Comparison of ENCODE assay signal across 1 cellular context in the genomic region with DNA sequence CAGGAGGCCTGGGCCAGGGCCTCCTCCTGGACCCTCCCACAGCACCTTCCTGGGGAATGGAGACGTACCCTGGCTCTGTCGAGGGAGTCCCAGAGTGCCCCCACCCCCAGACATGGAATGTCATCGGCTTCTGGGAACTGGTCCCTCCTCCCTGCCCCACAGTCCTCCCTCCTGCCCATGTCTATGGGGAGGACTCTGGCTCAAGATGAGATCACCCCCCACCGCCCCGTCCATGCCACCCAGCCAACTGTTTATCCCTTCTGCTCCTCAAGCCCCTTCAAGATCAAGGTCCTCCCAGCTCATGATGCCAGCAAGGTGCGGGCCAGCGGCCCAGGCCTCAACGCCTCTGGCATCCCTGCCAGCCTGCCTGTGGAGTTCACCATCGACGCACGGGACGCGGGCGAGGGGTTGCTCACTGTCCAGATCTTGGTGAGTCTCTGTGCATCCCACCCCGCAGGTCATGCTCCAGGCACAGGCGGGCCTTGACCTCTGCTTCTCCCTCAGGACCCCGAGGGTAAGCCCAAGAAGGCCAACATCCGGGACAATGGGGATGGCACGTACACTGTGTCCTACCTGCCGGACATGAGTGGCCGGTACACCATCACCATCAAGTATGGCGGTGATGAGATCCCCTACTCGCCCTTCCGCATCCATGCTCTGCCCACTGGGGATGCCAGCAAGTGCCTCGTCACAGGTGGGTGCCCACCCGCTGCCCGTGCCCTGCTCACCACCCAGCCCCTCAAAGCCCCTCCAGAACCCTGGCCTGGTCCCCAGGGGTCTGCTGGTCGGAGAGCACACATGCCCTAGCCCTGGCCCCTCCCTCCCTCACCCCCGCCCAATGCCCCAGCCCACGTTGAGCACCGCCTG.
TF ChIP-seq lines count a peak whose summit lies in the region.

No MANE protein-coding gene starts in this region.

TF ChIP-seq in IMR-90, 13 proteins besides CTCF, POLR2A, EP300 and RAD21:
- TF ChIP-seq MAZ (IDR thresholded peaks at IDR 0.05; ENCODE audit: borderline replicate concordance, low read depth, low read length) = no peak
- TF ChIP-seq CEBPB (IDR thresholded peaks at IDR 0.05; ENCODE audit: low read depth, low read length) = no peak
- no peak for TF ChIP-seq RCOR1 (IDR thresholded peaks at IDR 0.05; ENCODE audit: insufficient replicate concordance, low read length)
- TF ChIP-seq SMC3 (IDR thresholded peaks at IDR 0.05; ENCODE audit: low read depth, low read length) = no peak
- TF ChIP-seq NFE2L2 (IDR thresholded peaks at IDR 0.05; ENCODE audit: low read depth, low read length) = no peak
- no peak for TF ChIP-seq RFX5 (IDR thresholded peaks at IDR 0.05; ENCODE audit: low read depth, low read length)
- TF ChIP-seq, protein P1, sequence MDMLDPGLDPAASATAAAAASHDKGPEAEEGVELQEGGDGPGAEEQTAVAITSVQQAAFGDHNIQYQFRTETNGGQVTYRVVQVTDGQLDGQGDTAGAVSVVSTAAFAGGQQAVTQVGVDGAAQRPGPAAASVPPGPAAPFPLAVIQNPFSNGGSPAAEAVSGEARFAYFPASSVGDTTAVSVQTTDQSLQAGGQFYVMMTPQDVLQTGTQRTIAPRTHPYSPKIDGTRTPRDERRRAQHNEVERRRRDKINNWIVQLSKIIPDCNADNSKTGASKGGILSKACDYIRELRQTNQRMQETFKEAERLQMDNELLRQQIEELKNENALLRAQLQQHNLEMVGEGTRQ (IDR thresholded peaks at IDR 0.05; ENCODE audit: low read depth, low read length) = no peak
- no peak for TF ChIP-seq MXI1 (IDR thresholded peaks at IDR 0.05; ENCODE audit: borderline replicate concordance, low read depth, low read length)
- TF ChIP-seq FOS (IDR thresholded peaks at IDR 0.05; ENCODE audit: low read depth, low read length) = no peak
- no peak for TF ChIP-seq CHD1 (IDR thresholded peaks at IDR 0.05; ENCODE audit: low read depth, low read length)
- no peak for TF ChIP-seq MAFK (IDR thresholded peaks at IDR 0.05; ENCODE audit: low read depth, low read length)
- TF ChIP-seq, protein P2, sequence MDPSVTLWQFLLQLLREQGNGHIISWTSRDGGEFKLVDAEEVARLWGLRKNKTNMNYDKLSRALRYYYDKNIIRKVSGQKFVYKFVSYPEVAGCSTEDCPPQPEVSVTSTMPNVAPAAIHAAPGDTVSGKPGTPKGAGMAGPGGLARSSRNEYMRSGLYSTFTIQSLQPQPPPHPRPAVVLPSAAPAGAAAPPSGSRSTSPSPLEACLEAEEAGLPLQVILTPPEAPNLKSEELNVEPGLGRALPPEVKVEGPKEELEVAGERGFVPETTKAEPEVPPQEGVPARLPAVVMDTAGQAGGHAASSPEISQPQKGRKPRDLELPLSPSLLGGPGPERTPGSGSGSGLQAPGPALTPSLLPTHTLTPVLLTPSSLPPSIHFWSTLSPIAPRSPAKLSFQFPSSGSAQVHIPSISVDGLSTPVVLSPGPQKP (IDR thresholded peaks at IDR 0.05; ENCODE audit: borderline replicate concordance, low read depth, low read length) = no peak
- no peak for TF ChIP-seq BHLHE40 (IDR thresholded peaks at IDR 0.05; ENCODE audit: low read depth, low read length)
